Comparison of ENCODE assay signal across 1 cellular context in the genomic region with DNA sequence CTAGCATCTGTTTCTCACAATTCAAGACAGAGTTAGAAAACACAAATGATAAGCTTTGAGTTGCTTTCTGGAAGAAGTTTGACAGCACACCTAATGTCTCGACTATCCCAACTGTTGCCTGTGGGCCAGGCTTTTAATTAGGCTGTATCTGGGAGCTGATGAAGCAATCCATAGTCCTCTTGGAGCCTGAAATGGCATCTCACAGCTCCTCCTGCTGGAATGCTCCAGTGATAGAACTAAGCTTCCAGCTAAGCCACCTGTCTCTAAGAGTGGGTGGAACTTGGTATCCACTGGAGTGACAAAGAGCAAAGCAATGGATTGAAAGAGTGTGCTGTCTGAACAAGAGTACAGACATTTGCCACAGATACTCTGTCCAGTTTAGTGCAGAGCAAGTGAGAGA.
TF ChIP-seq lines count a peak whose summit lies in the region.

No MANE protein-coding gene starts in this region.

TF ChIP-seq in SK-N-SH treated with all-trans-retinoic acid at 6 μM for 48 hours, 23 proteins besides CTCF, POLR2A, EP300 and RAD21 (continued from another document):
- TF ChIP-seq, protein P1, sequence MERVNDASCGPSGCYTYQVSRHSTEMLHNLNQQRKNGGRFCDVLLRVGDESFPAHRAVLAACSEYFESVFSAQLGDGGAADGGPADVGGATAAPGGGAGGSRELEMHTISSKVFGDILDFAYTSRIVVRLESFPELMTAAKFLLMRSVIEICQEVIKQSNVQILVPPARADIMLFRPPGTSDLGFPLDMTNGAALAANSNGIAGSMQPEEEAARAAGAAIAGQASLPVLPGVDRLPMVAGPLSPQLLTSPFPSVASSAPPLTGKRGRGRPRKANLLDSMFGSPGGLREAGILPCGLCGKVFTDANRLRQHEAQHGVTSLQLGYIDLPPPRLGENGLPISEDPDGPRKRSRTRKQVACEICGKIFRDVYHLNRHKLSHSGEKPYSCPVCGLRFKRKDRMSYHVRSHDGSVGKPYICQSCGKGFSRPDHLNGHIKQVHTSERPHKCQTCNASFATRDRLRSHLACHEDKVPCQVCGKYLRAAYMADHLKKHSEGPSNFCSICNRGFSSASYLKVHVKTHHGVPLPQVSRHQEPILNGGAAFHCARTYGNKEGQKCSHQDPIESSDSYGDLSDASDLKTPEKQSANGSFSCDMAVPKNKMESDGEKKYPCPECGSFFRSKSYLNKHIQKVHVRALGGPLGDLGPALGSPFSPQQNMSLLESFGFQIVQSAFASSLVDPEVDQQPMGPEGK (CRISPR knock-in tag; IDR thresholded peaks at IDR 0.05; ENCODE audit: borderline replicate concordance): no peak
- TF ChIP-seq TOX (CRISPR knock-in tag; IDR thresholded peaks at IDR 0.05; ENCODE audit: borderline replicate concordance) (no peak), ZNF70 (CRISPR knock-in tag; IDR thresholded peaks at IDR 0.05) (no peak), CSDC2 (CRISPR knock-in tag; IDR thresholded peaks at IDR 0.05) (no peak), ESRRG (CRISPR knock-in tag; IDR thresholded peaks at IDR 0.05) (no peak), ZFP30 (CRISPR knock-in tag; IDR thresholded peaks at IDR 0.05) (no peak), ZNF8 (CRISPR knock-in tag; IDR thresholded peaks at IDR 0.05) (no peak), OSR1 (CRISPR knock-in tag; IDR thresholded peaks at IDR 0.05) (no peak), ISL1 (CRISPR knock-in tag; IDR thresholded peaks at IDR 0.05) (no peak), TCF4 (CRISPR knock-in tag; IDR thresholded peaks at IDR 0.05; ENCODE audit: borderline replicate concordance) (no peak)
